8 cellular contexts compared by ENCODE assay signal in the genomic region with DNA sequence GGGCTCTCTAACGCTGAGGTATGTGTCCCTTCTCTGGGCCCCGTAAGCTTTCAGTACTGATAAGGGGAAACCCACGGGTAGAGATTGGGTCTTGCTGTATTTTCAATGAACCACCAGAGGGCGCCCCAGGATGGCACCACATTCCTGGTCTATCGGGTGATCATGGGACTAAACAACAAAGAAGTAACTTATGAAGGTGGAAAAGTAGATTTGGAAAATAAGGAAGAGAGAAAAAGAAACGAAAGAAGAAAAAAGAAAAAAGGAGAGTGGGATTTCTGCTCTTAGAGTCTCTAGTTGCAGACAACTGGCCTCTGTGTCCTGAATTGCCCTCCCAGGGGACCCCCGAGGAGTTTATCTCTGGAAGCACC.
DNase-seq lines count a peak whose midpoint lies in the region; ATAC-seq and TF ChIP-seq lines count a peak whose summit lies in the region.

No MANE protein-coding gene starts in this region.

- TF ChIP-seq CTCF in PC-9 (conservative IDR thresholded peaks at IDR 0.05): peak; percentile 92
- TF ChIP-seq CTCF in neural crest cell (conservative IDR thresholded peaks at IDR 0.05): peak; percentile 93

- H3K9me3 ChIP-seq in PC-9 (ENCODE audit: insufficient read depth, low read depth): no peaks in the 10 kb centered on the region

- H3K9me2 ChIP-seq in PC-9 (ENCODE audit: insufficient read depth): no peaks in the 10 kb centered on the region

- no peaks in the 10 kb centered on the region for H3K27me3 ChIP-seq in PC-9 (ENCODE audit: insufficient read depth, low read depth)

- no peak overlapping the region for H3K4me3 Mint-ChIP-seq in neural crest cell

- H3K27ac Mint-ChIP-seq in neural crest cell (ENCODE audit: unreplicated experiment): no peak overlapping the region

- no peaks in the 10 kb centered on the region for H3K79me2 ChIP-seq in PC-9 (ENCODE audit: low read depth)

- no peaks in the 10 kb centered on the region for H3K4me1 Mint-ChIP-seq in neural crest cell

- no peaks in the 10 kb centered on the region for H3K9me3 Mint-ChIP-seq in neural crest cell

- peaks cover 40% of the 10 kb centered on the region for H3K4me1 ChIP-seq in PC-9 (replicated peaks; ENCODE audit: insufficient read depth)

- H3K36me3 ChIP-seq in PC-9 (ENCODE audit: low read depth): no peaks in the 10 kb centered on the region

- BruUV-seq in PC-9 (replicated peaks; lab: Mats Ljungman, UMichigan): no TSS peak

- POLR2A ChIA-PET in PC-9 (lab: Charles Lee; ENCODE audit: unreplicated experiment): no interaction called here

- no peaks in the 10 kb centered on the region for H3K36me3 Mint-ChIP-seq in neural crest cell (ENCODE audit: low read depth)

- no peak overlapping the region for H3K4me3 ChIP-seq in PC-9

- peak overlapping the region; percentile 66 for H3K4me2 ChIP-seq in PC-9

- peaks cover 10% of the 10 kb centered on the region; the same call in 1 of the 2 replicates for H3F3A ChIP-seq in PC-9 (ENCODE audit: insufficient read depth, low read depth)

- no peaks in the 10 kb centered on the region for H4K20me1 ChIP-seq in PC-9 (ENCODE audit: insufficient read depth)

- H2AFZ ChIP-seq in PC-9: no peak overlapping the region

- H3K27me3 Mint-ChIP-seq in neural crest cell (ENCODE audit: low read depth): no peaks in the 10 kb centered on the region

- CTCF ChIA-PET in PC-9 (lab: Charles Lee): interaction anchor here (0.6 to 1.5 kb wide), 5 partner anchors 12 to 754 kb away, joined by 3 to 6 read pairs (median 3); no protein-coding TSS in a partner anchor

- intact Hi-C loops in PC-9 (cut with micrococcal nuclease; ENCODE audit: unreplicated experiment): loop anchor here (1.0 to 5.0 kb wide), 7 partner anchors 77 to 755 kb away; a partner anchor contains a TSS

- H3K27ac ChIP-seq in PC-9: no peak overlapping the region

- DNase-seq in EH (ENCODE audit: low read depth) (peak; percentile 77), HuH-7.5 (ENCODE audit: low spot score) (peak; percentile 67), PC-9 (peak; percentile 62 to 76), fibroblast of peridontal ligament (ENCODE audit: extremely low read depth) (peak; percentile 85), neural crest cell (ENCODE audit: low read depth, low spot score) (peak; percentile 84), superior temporal gyrus (ENCODE audit: extremely low spot score) (peak; percentile 95)
- DNase-seq in activated T-cell treated with anti-CD3 and anti-CD28 coated beads, Interleukin-2, amount 50 U/mL, for 48 hours: peak; percentile 88 to 89

- ATAC-seq in GM21619 (IDR thresholded peaks at IDR 0.05; ENCODE audit: unreplicated experiment): peak; percentile 83
